ENCODE assay signal across 12 cellular contexts in genomic region chr11:12416552-12416951, GRCh38.
"Had no signal": no experiment of that assay in that cellular context is flagged by ENCODE, and none has a peak within 500 bp of the region (broad histone marks: within the 10 kb centered on the region; RNA-seq: fewer than 3 reads in every experiment).

No MANE protein-coding gene starts in this region.

- H3K4me3 Mint-ChIP-seq: activated CD4-positive, alpha-beta T cell treated with anti-CD3 and anti-CD28 coated beads, Interleukin-2, amount 10 ng/mL, durations not matched to agents 7 days and 5 days; activated naive CD8-positive, alpha-beta T cell treated with anti-CD3 and anti-CD28 coated beads, Interleukin-2, amount 10 ng/mL, durations not matched to agents 7 days and 5 days; effector memory CD8-positive, alpha-beta T cell; naive thymus-derived CD8-positive, alpha-beta T cell had no signal

- H3K9me3 Mint-ChIP-seq: activated CD4-positive, alpha-beta T cell treated with anti-CD3 and anti-CD28 coated beads, Interleukin-2, amount 10 ng/mL, durations not matched to agents 7 days and 5 days; activated naive CD8-positive, alpha-beta T cell treated with anti-CD3 and anti-CD28 coated beads, Interleukin-2, amount 10 ng/mL, durations not matched to agents 7 days and 5 days; effector memory CD8-positive, alpha-beta T cell; naive thymus-derived CD8-positive, alpha-beta T cell had no signal

- H3K36me3 ChIP-seq: brain microvascular endothelial cell, lower lobe of right lung had no signal

- H3K27me3 ChIP-seq: brain microvascular endothelial cell had no signal

- DNase-seq: activated CD4-positive, alpha-beta T cell treated with anti-CD3 and anti-CD28 coated beads, Interleukin-2, amount 10 ng/mL, durations not matched to agents 7 days and 5 days; activated naive CD8-positive, alpha-beta T cell treated with anti-CD3 and anti-CD28 coated beads, Interleukin-2, amount 10 ng/mL, durations not matched to agents 7 days and 5 days; brain microvascular endothelial cell; dermis blood vessel endothelial cell; effector memory CD8-positive, alpha-beta T cell; left colon; lower lobe of right lung; naive thymus-derived CD8-positive, alpha-beta T cell; posterior cingulate gyrus; stimulated activated CD4-positive, alpha-beta T cell treated with anti-CD3 and anti-CD28 coated beads, Interleukin-4, amount 100 ng/mL, for 24 hours; stimulated activated naive CD4-positive, alpha-beta T cell treated with Interleukin-2 at 50 U/mL for 16 hours had no signal

- H3K27ac ChIP-seq: brain microvascular endothelial cell, epithelial cell of prostate, lower lobe of right lung had no signal

- H3K27ac Mint-ChIP-seq: activated CD4-positive, alpha-beta T cell treated with anti-CD3 and anti-CD28 coated beads, Interleukin-2, amount 10 ng/mL, durations not matched to agents 7 days and 5 days; activated naive CD8-positive, alpha-beta T cell treated with anti-CD3 and anti-CD28 coated beads, Interleukin-2, amount 10 ng/mL, durations not matched to agents 7 days and 5 days had no signal

- ATAC-seq: effector memory CD8-positive, alpha-beta T cell; left colon; lower lobe of right lung; naive thymus-derived CD8-positive, alpha-beta T cell had no signal

- H3K4me3 ChIP-seq: lower lobe of right lung had no signal

- H3K4me1 Mint-ChIP-seq: activated CD4-positive, alpha-beta T cell treated with anti-CD3 and anti-CD28 coated beads, Interleukin-2, amount 10 ng/mL, durations not matched to agents 7 days and 5 days; activated naive CD8-positive, alpha-beta T cell treated with anti-CD3 and anti-CD28 coated beads, Interleukin-2, amount 10 ng/mL, durations not matched to agents 7 days and 5 days; naive thymus-derived CD8-positive, alpha-beta T cell had no signal

- H3K9me3 ChIP-seq: lower lobe of right lung had no signal

- H3K36me3 Mint-ChIP-seq: activated naive CD8-positive, alpha-beta T cell treated with anti-CD3 and anti-CD28 coated beads, Interleukin-2, amount 10 ng/mL, durations not matched to agents 7 days and 5 days; naive thymus-derived CD8-positive, alpha-beta T cell had no signal
